Comparison of ENCODE assay signal across 16 cellular contexts in genomic region chr1:7326366-7326765, GRCh38.
DNase-seq lines count a peak whose midpoint lies in the region; ATAC-seq and TF ChIP-seq lines count a peak whose summit lies in the region.
"Had no signal": no experiment of that assay in that cellular context is flagged by ENCODE, and none has a peak within 500 bp of the region (broad histone marks: within the 10 kb centered on the region; RNA-seq: fewer than 3 reads in every experiment).

No MANE protein-coding gene starts in this region.

- H3K4me2 ChIP-seq in trophoblast cell (ENCODE audit: low read length), result no peak overlapping the region
- H3K4me2 ChIP-seq: A549 had no signal

- no peak overlapping the region for H3K14ac ChIP-seq in trophoblast cell (ENCODE audit: low read length)

- no peaks in the 10 kb centered on the region for H3K36me3 Mint-ChIP-seq in activated naive CD8-positive, alpha-beta T cell treated with anti-CD3 and anti-CD28 coated beads for 36 hours
- H3K36me3 Mint-ChIP-seq: CD14-positive monocyte had no signal

- H3K4me3 ChIP-seq in LNCaP clone FGC (ENCODE audit: low read depth, low read length) (no peak overlapping the region), left lung (no peak overlapping the region), trophoblast cell (ENCODE audit: low read depth, low read length) (no peak overlapping the region)
- H3K4me3 ChIP-seq: A549, HAP-1 had no signal

- no peak overlapping the region for H3K27ac Mint-ChIP-seq in activated naive CD8-positive, alpha-beta T cell treated with anti-CD3 and anti-CD28 coated beads for 36 hours

- no peak overlapping the region for H4K12ac ChIP-seq in trophoblast cell (ENCODE audit: low read depth, low read length)

- H3K27me3 ChIP-seq in left lung (peaks cover 0 to 4% of the 10 kb centered on the region in 2 donors), trophoblast cell (ENCODE audit: insufficient read depth, low read length) (no peaks in the 10 kb centered on the region)
- H3K27me3 ChIP-seq: BE2C had no signal

- DNase-seq in LNCaP clone FGC (ENCODE audit: low read depth), result peak; percentile 65
- DNase-seq in left lung, result no peak
- peak; percentile 76 to 87 for DNase-seq in trophoblast cell
- no peak for DNase-seq in activated naive CD8-positive, alpha-beta T cell treated with anti-CD3 and anti-CD28 coated beads for 36 hours
- DNase-seq: BE2C; Caco-2; CD8-positive, alpha-beta memory T cell; DND-41; GDM1 had no signal

- no peak overlapping the region for H3K4ac ChIP-seq in trophoblast cell (ENCODE audit: low read depth, low read length)

- H3K79me2 ChIP-seq in trophoblast cell (ENCODE audit: control insufficient read depth, insufficient read depth, low read length, poor library complexity), result no peaks in the 10 kb centered on the region

- H3K9me3 ChIP-seq in left lung (no peaks in the 10 kb centered on the region), trophoblast cell (ENCODE audit: insufficient read depth, low read depth, low read length) (no peaks in the 10 kb centered on the region)
- H3K9me3 ChIP-seq: BE2C, Caco-2, HAP-1 had no signal

- no peak overlapping the region for H2BK120ac ChIP-seq in trophoblast cell (ENCODE audit: insufficient read depth, low read length, poor library complexity)

- ATAC-seq in left lung (peak; percentile 22), HG03095 (IDR thresholded peaks at IDR 0.05; ENCODE audit: unreplicated experiment) (no peak), HG03039 (IDR thresholded peaks at IDR 0.05; ENCODE audit: unreplicated experiment) (no peak)
- ATAC-seq: A549, HepG2 had no signal

- no peaks in the 10 kb centered on the region for H3K4me1 ChIP-seq in left lung
- H3K4me1 ChIP-seq in trophoblast cell (ENCODE audit: control insufficient read depth in 1 of 2, insufficient read depth in 2 of 2, low read length in 2 of 2), result no peaks in the 10 kb centered on the region
- H3K4me1 ChIP-seq: A549, BE2C, Caco-2, HAP-1 had no signal

- H2BK12ac ChIP-seq in trophoblast cell (ENCODE audit: low read length), result no peak overlapping the region

- H3K23ac ChIP-seq in trophoblast cell (ENCODE audit: low read length), result no peak overlapping the region

- no peak overlapping the region for H3K4me3 Mint-ChIP-seq in activated naive CD8-positive, alpha-beta T cell treated with anti-CD3 and anti-CD28 coated beads for 36 hours
- H3K4me3 Mint-ChIP-seq: CD14-positive monocyte; CD8-positive, alpha-beta memory T cell had no signal

- peak overlapping the region; percentile 28; the same call in 1 of the 2 replicates for H3K27ac ChIP-seq in VCaP
- H3K27ac ChIP-seq in left lung, result no peak overlapping the region
- H3K27ac ChIP-seq in trophoblast cell (ENCODE audit: low read depth, low read length), result no peak overlapping the region

- intact Hi-C loops in left lung (cut with DNase I), result no loop called here

- TF ChIP-seq CTCF in LNCaP clone FGC (IDR thresholded peaks at IDR 0.05; ENCODE audit: control insufficient read depth, extremely low read depth, insufficient read depth) (no peak), VCaP (conservative IDR thresholded peaks at IDR 0.05) (no peak), left lung (IDR thresholded peaks at IDR 0.05) (no peak)

- H4K91ac ChIP-seq in trophoblast cell (ENCODE audit: low read depth, low read length), result no peak overlapping the region

- no peaks in the 10 kb centered on the region for H3K79me1 ChIP-seq in trophoblast cell (ENCODE audit: low read length)

- H2BK5ac ChIP-seq in trophoblast cell (ENCODE audit: low read depth, low read length, poor library complexity), result no peak overlapping the region

- peaks cover 42% of the 10 kb centered on the region for H3K27me3 Mint-ChIP-seq in activated naive CD8-positive, alpha-beta T cell treated with anti-CD3 and anti-CD28 coated beads for 36 hours

- no peak overlapping the region for H2AK5ac ChIP-seq in trophoblast cell (ENCODE audit: low read length)

- H3K9me3 Mint-ChIP-seq in activated naive CD8-positive, alpha-beta T cell treated with anti-CD3 and anti-CD28 coated beads for 36 hours, result peaks cover 11% of the 10 kb centered on the region

- H2AFZ ChIP-seq in trophoblast cell (ENCODE audit: insufficient read depth, low read length, poor library complexity), result no peak overlapping the region

- H3K18ac ChIP-seq in trophoblast cell (ENCODE audit: low read length), result no peak overlapping the region

- H4K8ac ChIP-seq in trophoblast cell (ENCODE audit: low read depth, low read length), result no peak overlapping the region

- H3K36me3 ChIP-seq in left lung, result no peaks in the 10 kb centered on the region
- no peaks in the 10 kb centered on the region for H3K36me3 ChIP-seq in trophoblast cell (ENCODE audit: control insufficient read depth in 1 of 2, insufficient read depth in 2 of 2, low read length in 2 of 2)
- H3K36me3 ChIP-seq: BE2C, HAP-1 had no signal

- no CpG with 5 or more reads among the region's 2 CpGs for WGBS in trophoblast cell (ENCODE audit: extremely low coverage, insufficient coverage, insufficient read length)

- H3K4me1 Mint-ChIP-seq in activated naive CD8-positive, alpha-beta T cell treated with anti-CD3 and anti-CD28 coated beads for 36 hours, result no peaks in the 10 kb centered on the region
- H3K4me1 Mint-ChIP-seq: CD14-positive monocyte; CD8-positive, alpha-beta memory T cell had no signal

- H3K9ac ChIP-seq in trophoblast cell (ENCODE audit: low read length), result no peak overlapping the region

Comparison
In these comparisons a context has a peak if more than half of its experiments do, and no peak if none do; other contexts are left out.
1. DNase-seq: peak in LNCaP clone FGC (single experiment) and trophoblast cell (2 of 2); none in left lung (0 of 2) and activated naive CD8-positive, alpha-beta T cell treated with anti-CD3 and anti-CD28 coated beads for 36 hours (single experiment).